22 cellular contexts compared by ENCODE assay signal in genomic region chr1:180966310-180966709, GRCh38. TPM values are rescaled to one million over a fixed set of nuclear protein-coding genes. Genes with fewer than 3 reads are reported as not detected.
"Had no signal": no experiment of that assay in that cellular context is flagged by ENCODE, and none has a peak within 500 bp of the region (broad histone marks: within the 10 kb centered on the region; RNA-seq: fewer than 3 reads in every experiment).

No MANE protein-coding gene starts in this region.

- H3K27me3 Mint-ChIP-seq: activated CD4-positive, alpha-beta memory T cell treated with anti-CD3 and anti-CD28 coated beads for 36 hours; activated CD8-positive, alpha-beta memory T cell treated with anti-CD3 and anti-CD28 coated beads, Interleukin-2, amount 10 ng/mL, durations not matched to agents 7 days and 5 days; activated naive CD8-positive, alpha-beta T cell treated with anti-CD3 and anti-CD28 coated beads, Interleukin-2, amount 10 ng/mL, durations not matched to agents 7 days and 5 days; type B pancreatic cell had no signal

- H3K27ac Mint-ChIP-seq: activated CD4-positive, alpha-beta memory T cell treated with anti-CD3 and anti-CD28 coated beads for 36 hours; activated CD8-positive, alpha-beta memory T cell treated with anti-CD3 and anti-CD28 coated beads, Interleukin-2, amount 10 ng/mL, durations not matched to agents 7 days and 5 days; activated naive CD8-positive, alpha-beta T cell treated with anti-CD3 and anti-CD28 coated beads, Interleukin-2, amount 10 ng/mL, durations not matched to agents 7 days and 5 days; type B pancreatic cell had no signal

- H3K4me3 Mint-ChIP-seq: activated CD4-positive, alpha-beta memory T cell treated with anti-CD3 and anti-CD28 coated beads for 36 hours; activated CD8-positive, alpha-beta memory T cell treated with anti-CD3 and anti-CD28 coated beads, Interleukin-2, amount 10 ng/mL, durations not matched to agents 7 days and 5 days; activated naive CD8-positive, alpha-beta T cell treated with anti-CD3 and anti-CD28 coated beads, Interleukin-2, amount 10 ng/mL, durations not matched to agents 7 days and 5 days; nephron; type B pancreatic cell had no signal

- H3K4me1 Mint-ChIP-seq: activated CD8-positive, alpha-beta memory T cell treated with anti-CD3 and anti-CD28 coated beads, Interleukin-2, amount 10 ng/mL, durations not matched to agents 7 days and 5 days had no signal

- ATAC-seq: activated CD8-positive, alpha-beta memory T cell treated with anti-CD3 and anti-CD28 coated beads, Interleukin-2, amount 10 ng/mL, durations not matched to agents 7 days and 5 days; esophagus mucosa; gastrocnemius medialis; left lung had no signal

- DNase-seq: activated CD4-positive, alpha-beta memory T cell treated with anti-CD3 and anti-CD28 coated beads for 36 hours; activated CD4-positive, alpha-beta T cell treated with anti-CD3 and anti-CD28 coated beads for 4 hours; activated CD8-positive, alpha-beta memory T cell treated with anti-CD3 and anti-CD28 coated beads, Interleukin-2, amount 10 ng/mL, durations not matched to agents 7 days and 5 days; activated effector memory CD4-positive, alpha-beta T cell treated with anti-CD3 and anti-CD28 coated beads, Interleukin-2, amount 50 U/mL, for 16 hours; activated naive CD8-positive, alpha-beta T cell treated with anti-CD3 and anti-CD28 coated beads, Interleukin-2, amount 10 ng/mL, durations not matched to agents 7 days and 5 days; brain microvascular endothelial cell; central memory CD4-positive, alpha-beta T cell; colonic mucosa; gastrocnemius medialis; heart left ventricle; left lung; midbrain; occipital lobe; stimulated activated CD4-positive, alpha-beta T cell treated with anti-CD3 and anti-CD28 coated beads, Interleukin-12 subunit alpha, Interleukin-12 subunit beta, amount 100 ng/mL, for 4 hours; stimulated activated CD4-positive, alpha-beta T cell treated with anti-CD3 and anti-CD28 coated beads, Interleukin-1b, Interleukin-23, amount 100 ng/mL, for 48 hours; stomach; SW 1271 had no signal

- H3K9me3 Mint-ChIP-seq: activated CD4-positive, alpha-beta memory T cell treated with anti-CD3 and anti-CD28 coated beads for 36 hours; activated naive CD8-positive, alpha-beta T cell treated with anti-CD3 and anti-CD28 coated beads, Interleukin-2, amount 10 ng/mL, durations not matched to agents 7 days and 5 days; nephron; type B pancreatic cell had no signal

- H3K4me3 ChIP-seq: colonic mucosa, gastrocnemius medialis, heart left ventricle, left lung, prostate gland, right atrium auricular region, stomach had no signal

RNA-seq across cellular contexts. Expression of gene KIAA1614, which starts 53.6 kb away (rescaled TPM):
- total RNA-seq: activated CD4-positive, alpha-beta memory T cell treated with anti-CD3 and anti-CD28 coated beads for 36 hours had no signal
